Comparison of ENCODE assay signal across 12 cellular contexts in genomic region chr11:1605923-1606322, GRCh38. TPM values are rescaled to one million over a fixed set of nuclear protein-coding genes. Genes with fewer than 3 reads are reported as not detected.
A peak's percentile ranks its signal among the peaks of the same experiment; 100 is the strongest.
DNase-seq lines count a peak whose midpoint lies in the region; ATAC-seq and TF ChIP-seq lines count a peak whose summit lies in the region.
"Not testable (repeated sequence)": the region's sequence is repeated elsewhere in the genome, so short reads cannot be mapped to it uniquely, and the experiment has no call there.
"Had no signal": no experiment of that assay in that cellular context is flagged by ENCODE, and none has a peak within 500 bp of the region (broad histone marks: within the 10 kb centered on the region; RNA-seq: fewer than 3 reads in every experiment).

No MANE protein-coding gene starts in this region.

- ATAC-seq in GM19035 (IDR thresholded peaks at IDR 0.05; ENCODE audit: unreplicated experiment) (peak; percentile 75), GM21528 (IDR thresholded peaks at IDR 0.05; ENCODE audit: low FRiP score, unreplicated experiment) (peak; percentile 72), HG02885 (IDR thresholded peaks at IDR 0.05; ENCODE audit: poor library complexity, unreplicated experiment) (peak; percentile 82), HG03520 (IDR thresholded peaks at IDR 0.05; ENCODE audit: unreplicated experiment) (peak; percentile 76)

- H2AFZ ChIP-seq in OCI-LY7 (ENCODE audit: low read length): peak overlapping the region; percentile 57; the same call in 1 of the 2 replicates

- H3K9me3 ChIP-seq in OCI-LY7 (ENCODE audit: low read length): not testable (repeated sequence)

- DNase-seq in GM12865 (ENCODE audit: low read depth) (peak; percentile 73), OCI-LY7 (ENCODE audit: low spot score) (peak; percentile 23)
- DNase-seq in activated naive CD4-positive, alpha-beta T cell treated with anti-CD3 and anti-CD28 coated beads for 36 hours: peak; percentile 19
- DNase-seq in stimulated activated CD4-positive, alpha-beta T cell treated with anti-CD3 and anti-CD28 coated beads, Interleukin-4, amount 100 ng/mL, for 1 hour: peak; percentile 15

- H3K4me3 ChIP-seq in GM12865 (ENCODE audit: low read depth, low read length); OCI-LY7 (ENCODE audit: low read depth, low read length, poor library complexity, severe bottlenecking): not testable (repeated sequence)

- not testable (repeated sequence) for H3K79me2 ChIP-seq in OCI-LY7 (ENCODE audit: insufficient read depth, low read depth, low read length)

- intact Hi-C loops in OCI-LY7 (cut with micrococcal nuclease; ENCODE audit: unreplicated experiment); activated naive CD4-positive, alpha-beta T cell treated with anti-CD3 and anti-CD28 coated beads for 36 hours (cut with micrococcal nuclease): not testable (repeated sequence)

- not testable (repeated sequence) for H4K20me1 ChIP-seq in OCI-LY7 (ENCODE audit: insufficient read depth, low read length)

- peak overlapping the region; percentile 39; the same call in 1 of the 2 replicates for H3K4me2 ChIP-seq in OCI-LY7 (ENCODE audit: low read length)

- H3K4me1 ChIP-seq in OCI-LY7 (ENCODE audit: insufficient read depth, low read length, poor library complexity, severe bottlenecking): not testable (repeated sequence)

- POLR2A ChIA-PET in OCI-LY7 (lab: Charles Lee): interaction anchor here (0.7 kb wide), 1 partner anchor 22 kb away, joined by 3 read pairs; no protein-coding TSS in a partner anchor

- not testable (repeated sequence) for H3K36me3 Mint-ChIP-seq in activated naive CD4-positive, alpha-beta T cell treated with anti-CD3 and anti-CD28 coated beads for 36 hours (ENCODE audit: low read depth)

- not testable (repeated sequence) for H3K9me2 ChIP-seq in OCI-LY7 (ENCODE audit: insufficient read depth, low read length)

- H3K4me3 Mint-ChIP-seq in activated naive CD4-positive, alpha-beta T cell treated with anti-CD3 and anti-CD28 coated beads for 36 hours: not testable (repeated sequence)

- CTCF ChIA-PET in OCI-LY7 (lab: Charles Lee; ENCODE audit: unreplicated experiment): not testable (repeated sequence)
- CTCF ChIA-PET in activated naive CD4-positive, alpha-beta T cell treated with anti-CD3 and anti-CD28 coated beads for 36 hours (lab: Charles Lee): interaction anchor here (0.7 to 0.9 kb wide), 2 partner anchors 10 to 17 kb away, joined by 3 read pairs; no protein-coding TSS in a partner anchor

- not testable (repeated sequence) for H3K27ac ChIP-seq in OCI-LY7 (ENCODE audit: low read depth, low read length, poor library complexity, severe bottlenecking)

- not testable (repeated sequence) for H3K9me3 Mint-ChIP-seq in activated naive CD4-positive, alpha-beta T cell treated with anti-CD3 and anti-CD28 coated beads for 36 hours

- not testable (repeated sequence) for H3K27ac Mint-ChIP-seq in activated naive CD4-positive, alpha-beta T cell treated with anti-CD3 and anti-CD28 coated beads for 36 hours

- not testable (repeated sequence) for H3K4me1 Mint-ChIP-seq in activated naive CD4-positive, alpha-beta T cell treated with anti-CD3 and anti-CD28 coated beads for 36 hours (ENCODE audit: low read depth)

- TF ChIP-seq CTCF in GM12865 (IDR thresholded peaks at IDR 0.05; ENCODE audit: insufficient read depth, low read depth, low read length, missing control alignments); OCI-LY7 (conservative IDR thresholded peaks at IDR 0.05; ENCODE audit: low read length): not testable (repeated sequence)

- BruUV-seq in OCI-LY7 (replicated peaks; lab: Mats Ljungman, UMichigan): not testable (repeated sequence)

- H3K27me3 Mint-ChIP-seq in activated naive CD4-positive, alpha-beta T cell treated with anti-CD3 and anti-CD28 coated beads for 36 hours (ENCODE audit: low read depth): peaks cover 14% of the 10 kb centered on the region

- not testable (repeated sequence) for H3K36me3 ChIP-seq in OCI-LY7 (ENCODE audit: insufficient read depth, low read length)

RNA-seq across cellular contexts. Expression of gene KRTAP5-3, which starts 2.3 kb away (rescaled TPM):
- total RNA-seq in OCI-LY7 (2014; rRNA removed; shearing (Covaris generic)): not detected in 2 replicates
- not detected in 2 replicates for total RNA-seq in OCI-LY7 (2022)
- not detected for total RNA-seq in activated naive CD4-positive, alpha-beta T cell treated with anti-CD3 and anti-CD28 coated beads for 36 hours
- total RNA-seq: Caco-2, hepatocyte, kidney epithelial cell, mesenteric fat pad had no signal

RNA-seq across cellular contexts. Expression of gene KRTAP5-2, which starts 7.8 kb away (rescaled TPM):
- not detected in 2 replicates for total RNA-seq in OCI-LY7 (2014; rRNA removed; shearing (Covaris generic))
- total RNA-seq in OCI-LY7 (2022): not detected in 2 replicates
- not detected for total RNA-seq in activated naive CD4-positive, alpha-beta T cell treated with anti-CD3 and anti-CD28 coated beads for 36 hours
- total RNA-seq: Caco-2, hepatocyte, kidney epithelial cell, mesenteric fat pad had no signal

RNA-seq across cellular contexts. Expression of gene KRTAP5-4, which starts 16.0 kb away (rescaled TPM):
- total RNA-seq in OCI-LY7 (2014; rRNA removed; shearing (Covaris generic)): not detected in 2 replicates
- not detected in 2 replicates for total RNA-seq in OCI-LY7 (2022)
- not detected for total RNA-seq in activated naive CD4-positive, alpha-beta T cell treated with anti-CD3 and anti-CD28 coated beads for 36 hours
- total RNA-seq: Caco-2, hepatocyte, kidney epithelial cell, mesenteric fat pad had no signal

RNA-seq across cellular contexts. Expression of gene KRTAP5-1, which starts 20.8 kb away (rescaled TPM):
- total RNA-seq in OCI-LY7 (2014; rRNA removed; shearing (Covaris generic)): not detected in 2 replicates
- not detected in 2 replicates for total RNA-seq in OCI-LY7 (2022)
- not detected for total RNA-seq in activated naive CD4-positive, alpha-beta T cell treated with anti-CD3 and anti-CD28 coated beads for 36 hours
- total RNA-seq: Caco-2, hepatocyte, kidney epithelial cell, mesenteric fat pad had no signal

RNA-seq across cellular contexts. Expression of gene KRTAP5-5, which starts 23.7 kb away (rescaled TPM):
- not detected in 2 replicates for total RNA-seq in OCI-LY7 (2014; rRNA removed; shearing (Covaris generic))
- total RNA-seq in OCI-LY7 (2022): not detected in 2 replicates
- not detected for total RNA-seq in activated naive CD4-positive, alpha-beta T cell treated with anti-CD3 and anti-CD28 coated beads for 36 hours
- total RNA-seq: Caco-2, hepatocyte, kidney epithelial cell, mesenteric fat pad had no signal

Comparison
In these comparisons a context has a peak if more than half of its experiments do, and no peak if none do; other contexts are left out.
1. DNase-seq: peak in every context shown above with its lines; median percentile 73 in GM12865; 23 in OCI-LY7; 19 in activated naive CD4-positive, alpha-beta T cell treated with anti-CD3 and anti-CD28 coated beads for 36 hours; 15 in stimulated activated CD4-positive, alpha-beta T cell treated with anti-CD3 and anti-CD28 coated beads, Interleukin-4, amount 100 ng/mL, for 1 hour.